In genomic region chr11:57547854-57548377, GRCh38 we compare ENCODE assay signal across 1 cellular context.
TF ChIP-seq lines count a peak whose summit lies in the region.

No MANE protein-coding gene starts in this region.

TF ChIP-seq in HepG2, 621 proteins besides CTCF, POLR2A, EP300 and RAD21:
- TF ChIP-seq NR2F6 (IDR thresholded peaks at IDR 0.05) = no peak
- TF ChIP-seq NR2F6 (CRISPR knock-in tag; IDR thresholded peaks at IDR 0.05) = no peak
- no peak for TF ChIP-seq PTBP1 (IDR thresholded peaks at IDR 0.05; ENCODE audit: low read depth, low read length, poor library complexity, severe bottlenecking)
- TF ChIP-seq MTA1 (CRISPR knock-in tag; IDR thresholded peaks at IDR 0.05; ENCODE audit: borderline replicate concordance) = no peak
- TF ChIP-seq MYPOP (CRISPR knock-in tag; IDR thresholded peaks at IDR 0.05) = no peak
